8 cellular contexts compared by ENCODE assay signal in the genomic region with DNA sequence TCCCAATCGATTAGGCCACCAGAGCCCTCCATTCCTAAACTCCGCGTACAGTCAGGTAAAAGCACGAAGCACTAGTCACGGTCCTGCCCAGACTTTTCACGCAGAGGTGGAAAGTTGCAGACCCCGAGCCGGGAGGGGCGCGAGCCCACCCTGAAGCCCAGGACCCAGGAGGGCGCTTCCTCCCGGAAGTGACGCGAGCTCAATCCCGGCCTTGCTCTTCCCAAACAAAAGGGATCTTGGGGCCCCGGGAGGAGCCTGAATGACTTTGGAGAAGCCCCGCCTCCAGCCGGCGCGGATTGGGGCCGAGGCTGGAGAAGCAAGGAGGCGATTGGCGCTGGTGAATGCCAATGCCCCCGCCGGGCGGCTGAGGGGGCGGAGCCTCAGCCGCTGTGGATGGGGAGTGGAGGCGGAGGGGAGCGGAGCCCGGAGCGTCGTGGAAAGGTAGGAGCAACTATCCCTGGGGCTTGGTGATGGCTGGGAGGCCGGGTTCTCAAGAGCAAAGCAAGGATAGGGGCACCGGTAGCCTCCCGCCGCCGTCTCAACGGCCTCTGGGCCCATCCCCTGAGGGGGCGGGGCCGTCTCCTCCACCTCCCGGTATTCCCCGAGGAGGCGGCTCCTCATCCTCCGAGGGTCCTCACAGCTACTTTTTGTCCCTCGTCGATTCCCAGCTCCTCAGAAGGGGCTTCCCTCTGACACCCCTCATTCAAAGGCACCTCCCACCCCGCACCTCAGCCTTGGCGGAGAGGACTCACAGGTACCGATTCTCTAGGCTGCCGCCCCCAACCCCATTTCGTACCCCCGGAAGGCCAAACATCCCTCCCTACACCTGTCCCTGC. TPM values are rescaled to one million over a fixed set of nuclear protein-coding genes. Genes with fewer than 3 reads are reported as not detected.
DNase-seq lines count a peak whose midpoint lies in the region; TF ChIP-seq lines count a peak whose summit lies in the region.

A gene with protein sequence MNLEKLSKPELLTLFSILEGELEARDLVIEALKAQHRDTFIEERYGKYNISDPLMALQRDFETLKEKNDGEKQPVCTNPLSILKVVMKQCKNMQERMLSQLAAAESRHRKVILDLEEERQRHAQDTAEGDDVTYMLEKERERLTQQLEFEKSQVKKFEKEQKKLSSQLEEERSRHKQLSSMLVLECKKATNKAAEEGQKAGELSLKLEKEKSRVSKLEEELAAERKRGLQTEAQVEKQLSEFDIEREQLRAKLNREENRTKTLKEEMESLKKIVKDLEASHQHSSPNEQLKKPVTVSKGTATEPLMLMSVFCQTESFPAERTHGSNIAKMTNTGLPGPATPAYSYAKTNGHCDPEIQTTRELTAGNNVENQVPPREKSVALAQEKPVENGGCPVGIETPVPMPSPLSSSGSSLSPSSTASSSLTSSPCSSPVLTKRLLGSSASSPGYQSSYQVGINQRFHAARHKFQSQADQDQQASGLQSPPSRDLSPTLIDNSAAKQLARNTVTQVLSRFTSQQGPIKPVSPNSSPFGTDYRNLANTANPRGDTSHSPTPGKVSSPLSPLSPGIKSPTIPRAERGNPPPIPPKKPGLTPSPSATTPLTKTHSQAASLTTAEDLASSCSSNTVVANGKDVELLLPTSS (plus strand): TSS at position 383 of the 836 bp plus-strand sequence. CDS start 19,952 bp downstream, outside the sequence.

- peak within 1 kb of the TSS; percentile 98 for H3K27ac Mint-ChIP-seq in nephron progenitor cell
- H3K27ac Mint-ChIP-seq in stimulated activated naive CD8-positive, alpha-beta T cell treated with anti-CD3 and anti-CD28 coated beads, Interleukin-15, Interleukin-2, amounts not matched to agents 100 ng/mL and 50 ng/mL, for 24 hours = peak within 1 kb of the TSS; percentile 81

- H3F3A ChIP-seq in GM23248 (ENCODE audit: insufficient read depth) = peaks cover 26% of the 10 kb centered on the region

- H3K79me2 ChIP-seq in GM23248 (ENCODE audit: insufficient read depth) = peaks cover 66% of the 10 kb centered on the region

- H4K20me1 ChIP-seq in GM23248 (ENCODE audit: insufficient read depth) = no peaks in the 10 kb centered on the region

- H3K9me3 ChIP-seq in GM23248 (ENCODE audit: low read depth) = no peaks in the 10 kb centered on the region

- H3K9me2 ChIP-seq in GM23248 (ENCODE audit: insufficient read depth) = no peaks in the 10 kb centered on the region

- H3K4me3 ChIP-seq in GM23248 (peak within 1 kb of the TSS; percentile 97), fibroblast of the aortic adventitia (ENCODE audit: low read depth, low read length) (peak within 1 kb of the TSS; percentile 99)

- DNase-seq in DMS79 treated with DMSO at 0.1 percent for 48 hours (lab: John Stamatoyannopoulos, UW) = peak; percentile 86
- DNase-seq in GM23248 = peak; percentile 99
- peak; percentile 76 to 78 for DNase-seq in Kasumi-1 (lab: John Stamatoyannopoulos, UW)
- DNase-seq in RWPE1 (ENCODE audit: low spot score) = peak; percentile 98
- peak; percentile 94 for DNase-seq in activated effector memory CD4-positive, alpha-beta T cell treated with anti-CD3 and anti-CD28 coated beads, Interleukin-2, amount 50 U/mL, for 16 hours
- peak; percentile 93 for DNase-seq in fibroblast of the aortic adventitia (ENCODE audit: low read depth)
- DNase-seq in nephron progenitor cell = peak; percentile 98

- peak within 1 kb of the TSS; percentile 84 for H2AFZ ChIP-seq in GM23248

- POLR2A ChIA-PET in RWPE1 (lab: Yijun Ruan, JAX; ENCODE audit: low non-redundant PET) = interaction anchor here (0.6 kb wide), 1 partner anchor 57 kb away, joined by 6 read pairs; no protein-coding TSS in a partner anchor

- peaks cover 4% of the 10 kb centered on the region for H3K36me3 Mint-ChIP-seq in nephron progenitor cell (ENCODE audit: low read depth)
- H3K36me3 Mint-ChIP-seq in stimulated activated naive CD8-positive, alpha-beta T cell treated with anti-CD3 and anti-CD28 coated beads, Interleukin-15, Interleukin-2, amounts not matched to agents 100 ng/mL and 50 ng/mL, for 24 hours (ENCODE audit: low read depth) = no peaks in the 10 kb centered on the region

- CTCF ChIA-PET in RWPE1 (lab: Yijun Ruan, JAX) = interaction anchor here (0.6 to 0.9 kb wide), 2 partner anchors 32 to 75 kb away, joined by 3 read pairs; no protein-coding TSS in a partner anchor

- TF ChIP-seq CTCF in RWPE1 (conservative IDR thresholded peaks at IDR 0.05; ENCODE audit: low read depth) (no peak), fibroblast of the aortic adventitia (IDR thresholded peaks at IDR 0.05; ENCODE audit: insufficient read depth, low read length) (no peak), nephron progenitor cell (IDR thresholded peaks at IDR 0.05) (no peak)

- H3K9me3 Mint-ChIP-seq in nephron progenitor cell = no peaks in the 10 kb centered on the region
- H3K9me3 Mint-ChIP-seq in stimulated activated naive CD8-positive, alpha-beta T cell treated with anti-CD3 and anti-CD28 coated beads, Interleukin-15, Interleukin-2, amounts not matched to agents 100 ng/mL and 50 ng/mL, for 24 hours = no peaks in the 10 kb centered on the region

- in situ Hi-C loops in GM23248 (cut with MboI) = loop anchor here (10.0 kb wide), 2 partner anchors 69 to 219 kb away; a partner anchor contains a TSS

- H3K36me3 ChIP-seq in GM23248 (ENCODE audit: low read depth) = no peaks in the 10 kb centered on the region

- 1% methylated on average over 42 to 50 of the region's 53 CpGs for WGBS in GM23248 (ENCODE audit: low coverage in 1 of 2, low lambda C conversion rate in 2 of 2, missing lambda C conversion rate in 2 of 2), 2 experiments

- H3K4me1 ChIP-seq in GM23248 (ENCODE audit: insufficient read depth) = peaks cover 55% of the 10 kb centered on the region

- peak within 1 kb of the TSS; percentile 99 for H3K4me3 Mint-ChIP-seq in nephron progenitor cell
- H3K4me3 Mint-ChIP-seq in stimulated activated naive CD8-positive, alpha-beta T cell treated with anti-CD3 and anti-CD28 coated beads, Interleukin-15, Interleukin-2, amounts not matched to agents 100 ng/mL and 50 ng/mL, for 24 hours = peak within 1 kb of the TSS; percentile 92

- no peaks in the 10 kb centered on the region for H3K27me3 ChIP-seq in GM23248 (replicated peaks; ENCODE audit: insufficient read depth)

- H3K4me1 Mint-ChIP-seq in nephron progenitor cell = peaks cover 42% of the 10 kb centered on the region
- peaks cover 31% of the 10 kb centered on the region for H3K4me1 Mint-ChIP-seq in stimulated activated naive CD8-positive, alpha-beta T cell treated with anti-CD3 and anti-CD28 coated beads, Interleukin-15, Interleukin-2, amounts not matched to agents 100 ng/mL and 50 ng/mL, for 24 hours (ENCODE audit: low read depth)

- peak within 1 kb of the TSS; percentile 83 for H3K9ac ChIP-seq in GM23248

- H3K27me3 Mint-ChIP-seq in nephron progenitor cell (ENCODE audit: low read depth, poor library complexity) = peaks cover 7% of the 10 kb centered on the region
- H3K27me3 Mint-ChIP-seq in stimulated activated naive CD8-positive, alpha-beta T cell treated with anti-CD3 and anti-CD28 coated beads, Interleukin-15, Interleukin-2, amounts not matched to agents 100 ng/mL and 50 ng/mL, for 24 hours = peaks cover 25% of the 10 kb centered on the region

- peak within 1 kb of the TSS; percentile 94 for H3K4me2 ChIP-seq in GM23248 (ENCODE audit: unreplicated experiment)

- H3K27ac ChIP-seq in GM23248 = peak within 1 kb of the TSS; percentile 93
- H3K27ac ChIP-seq in RWPE1 = peak within 1 kb of the TSS; percentile 83

RNA-seq across cellular contexts. Expression of the gene that starts here (rescaled TPM):
- 19.2 and 24.3 TPM in 2 replicates for total RNA-seq in GM23248 (2014; rRNA removed; shearing (Covaris generic))
- polyA plus RNA-seq in GM23248 (2016; fragmentation: Nextera tagmentation; extraction: Ambion mirVana) = 32.9 and 38.4 TPM in 2 replicates
- 24.4 and 27.0 TPM in 2 replicates for total RNA-seq in fibroblast of the aortic adventitia (ENCODE audit: low replicate concordance)

Comparison
In these comparisons a context has a peak if more than half of its experiments do, and no peak if none do; other contexts are left out.
1. Peak in every context shown above with its lines: DNase-seq, H3K4me3 ChIP-seq and H3K27ac ChIP-seq.